Comparison of ENCODE assay signal across 31 cellular contexts in genomic region chrX:40849906-40850672, GRCh38.
DNase-seq lines count a peak whose midpoint lies in the region; ATAC-seq, FAIRE-seq and TF ChIP-seq lines count a peak whose summit lies in the region.
"Had no signal": no experiment of that assay in that cellular context is flagged by ENCODE, and none has a peak within 500 bp of the region (broad histone marks: within the 10 kb centered on the region; RNA-seq: fewer than 3 reads in every experiment).

No MANE protein-coding gene starts in this region.

- no peak overlapping the region for H3K4me3 ChIP-seq in AG10803 (ENCODE audit: low read length)
- H3K4me3 ChIP-seq in K562, result no peak overlapping the region
- H3K4me3 ChIP-seq: A549, gastrocnemius medialis, GM12878, left ventricle myocardium inferior, MG63, spleen, suprapubic skin had no signal

- BruUV-seq in K562 (replicated peaks; lab: Mats Ljungman, UMichigan), result no TSS peak

- no peaks in the 10 kb centered on the region for H3K9me3 ChIP-seq in K562 (replicated peaks; ENCODE audit: control insufficient read depth, insufficient read depth, low read depth, low read length)
- H3K9me3 ChIP-seq: A549, gastrocnemius medialis, left ventricle myocardium inferior, MG63, suprapubic skin had no signal

- DNase-seq in AG10803 (ENCODE audit: low read depth) (peak; percentile 59), HFFc6 (peak; percentile 16), NCI-H446 treated with DMSO at 0.1 percent for 48 hours (lab: John Stamatoyannopoulos, UW) (peak; percentile 81), K562 (ENCODE audit: extremely low read depth in 1 of 4, low spot score in 3 of 4) (no peak), kidney tubule cell (ENCODE audit: low spot score) (no peak), GM10266 (ENCODE audit: extremely low spot score) (no peak), T-helper 2 cell (no peak), dermis blood vessel endothelial cell (no peak)
- DNase-seq: activated CD4-positive, alpha-beta T cell treated with anti-CD3 and anti-CD28 coated beads for 1 hour; activated gamma-delta T cell; activated naive CD8-positive, alpha-beta T cell treated with anti-CD3 and anti-CD28 coated beads, Interleukin-2, amount 50 U/mL, for 24 hours; activated T-cell treated with anti-CD3 and anti-CD28 coated beads, Interleukin-2, amount 50 U/mL, for 1 hour; brain microvascular endothelial cell; DMS79; effector memory CD4-positive, alpha-beta T cell; gastrocnemius medialis; hippocampal formation; immature natural killer cell; left ventricle myocardium inferior; MG63; naive thymus-derived CD4-positive, alpha-beta T cell; NCI-H526 treated with DMSO at 0.1 percent for 48 hours; nucleus accumbens; spleen; stimulated activated CD4-positive, alpha-beta T cell treated with anti-CD3 and anti-CD28 coated beads, Interleukin-2, amount 100 ng/mL, for 48 hours had no signal

- H3K36me3 Mint-ChIP-seq in HFFc6 (ENCODE audit: low read depth), result no peaks in the 10 kb centered on the region; the same call in 1 of the 2 replicates
- H3K36me3 Mint-ChIP-seq: immature natural killer cell; mesothelial cell of epicardium; naive thymus-derived CD4-positive, alpha-beta T cell; stimulated activated memory B cell treated with anti-CD40 and anti-IgM and Interleukin-4, amounts not matched to agents 10 μg/mL and 1 μg/mL and 100 μg/mL, for 72 hours had no signal

- H3K9ac ChIP-seq in K562 (ENCODE audit: insufficient read depth in 1 of 2, low read depth in 2 of 2, low read length in 2 of 2), result no peak overlapping the region

- H3K27ac ChIP-seq in K562 (ENCODE audit: extremely low read depth, low read depth, low read length), result no peak overlapping the region
- H3K27ac ChIP-seq: A549, brain microvascular endothelial cell, gastrocnemius medialis, left ventricle myocardium inferior, spleen, suprapubic skin had no signal

- no peaks in the 10 kb centered on the region for H3K9me3 Mint-ChIP-seq in HFFc6
- H3K9me3 Mint-ChIP-seq: activated naive CD8-positive, alpha-beta T cell treated with anti-CD3 and anti-CD28 coated beads, Interleukin-2, amount 50 U/mL, for 24 hours; immature natural killer cell had no signal

- POLR2A ChIA-PET in K562 (lab: Yijun Ruan, JAX), result interaction anchor here (0.6 to 0.7 kb wide), 2 partner anchors 895 to 1678 kb away, joined by 3 to 4 read pairs; no protein-coding TSS in a partner anchor

- no peak overlapping the region for H3K4me2 ChIP-seq in K562 (ENCODE audit: insufficient read depth, low read length)
- H3K4me2 ChIP-seq: A549 had no signal

- peak overlapping the region; percentile 68 for H3K27ac Mint-ChIP-seq in HFFc6
- H3K27ac Mint-ChIP-seq: activated naive CD8-positive, alpha-beta T cell treated with anti-CD3 and anti-CD28 coated beads, Interleukin-2, amount 50 U/mL, for 24 hours; immature natural killer cell; mesothelial cell of epicardium; naive thymus-derived CD4-positive, alpha-beta T cell; stimulated activated memory B cell treated with anti-CD40 and anti-IgM and Interleukin-4, amounts not matched to agents 10 μg/mL and 1 μg/mL and 100 μg/mL, for 72 hours had no signal

- H3K9me1 ChIP-seq in K562 (ENCODE audit: control insufficient read depth, insufficient read depth, low read length), result no peaks in the 10 kb centered on the region

- in situ Hi-C loops in K562 (cut with MboI), result no loop called here

- ATAC-seq in K562, result no peak
- ATAC-seq: A549; activated naive CD8-positive, alpha-beta T cell treated with anti-CD3 and anti-CD28 coated beads, Interleukin-2, amount 50 U/mL, for 24 hours; gastrocnemius medialis; GM12878; HCT116; naive thymus-derived CD4-positive, alpha-beta T cell; stimulated activated memory B cell treated with anti-CD40 and anti-IgM and Interleukin-4, amounts not matched to agents 10 μg/mL and 1 μg/mL and 100 μg/mL, for 72 hours had no signal

- H2AFZ ChIP-seq in K562 (ENCODE audit: low read depth, low read length), result no peak overlapping the region

- H3K4me1 Mint-ChIP-seq in HFFc6 (ENCODE audit: low read depth), result peaks cover 28% of the 10 kb centered on the region
- H3K4me1 Mint-ChIP-seq: immature natural killer cell; stimulated activated memory B cell treated with anti-CD40 and anti-IgM and Interleukin-4, amounts not matched to agents 10 μg/mL and 1 μg/mL and 100 μg/mL, for 72 hours had no signal

- H3K4me3 Mint-ChIP-seq in HFFc6, result no peak overlapping the region
- H3K4me3 Mint-ChIP-seq: activated naive CD8-positive, alpha-beta T cell treated with anti-CD3 and anti-CD28 coated beads, Interleukin-2, amount 50 U/mL, for 24 hours; immature natural killer cell; mesothelial cell of epicardium; naive thymus-derived CD4-positive, alpha-beta T cell; stimulated activated memory B cell treated with anti-CD40 and anti-IgM and Interleukin-4, amounts not matched to agents 10 μg/mL and 1 μg/mL and 100 μg/mL, for 72 hours had no signal

- no peaks in the 10 kb centered on the region for H3K79me2 ChIP-seq in K562 (ENCODE audit: control insufficient read depth, insufficient read depth, low read length)

- intact Hi-C loops in K562 (cut with micrococcal nuclease), result no loop called here

- 17% methylated on average over 4 of the region's 4 CpGs for WGBS in K562 (ENCODE audit: insufficient coverage, low coverage, missing lambda C conversion rate)

- no peak for TF ChIP-seq EP300 in K562 (IDR thresholded peaks at IDR 0.05; ENCODE audit: low read length)

- no peaks in the 10 kb centered on the region for H3K27me3 Mint-ChIP-seq in HFFc6 (ENCODE audit: insufficient read depth)
- H3K27me3 Mint-ChIP-seq: activated naive CD8-positive, alpha-beta T cell treated with anti-CD3 and anti-CD28 coated beads, Interleukin-2, amount 50 U/mL, for 24 hours; stimulated activated memory B cell treated with anti-CD40 and anti-IgM and Interleukin-4, amounts not matched to agents 10 μg/mL and 1 μg/mL and 100 μg/mL, for 72 hours had no signal

- TF ChIP-seq POLR2A in K562 (conservative IDR thresholded peaks at IDR 0.05), result no peak

- CTCF ChIA-PET in K562 (lab: Yijun Ruan, JAX; ENCODE audit: low intra/inter-chr PET ratio), result no interaction called here

- H3K36me3 ChIP-seq in K562 (ENCODE audit: control insufficient read depth, insufficient read depth, low read length), result no peaks in the 10 kb centered on the region
- H3K36me3 ChIP-seq: brain microvascular endothelial cell, gastrocnemius medialis, left ventricle myocardium inferior, MG63, spleen, suprapubic skin had no signal

- TF ChIP-seq CTCF in AG10803 (conservative IDR thresholded peaks at IDR 0.05; ENCODE audit: low read length) (no peak), HFFc6 (IDR thresholded peaks at IDR 0.05) (no peak), K562 (IDR thresholded peaks at IDR 0.05 in 2 of 3, conservative IDR thresholded peaks at IDR 0.05 in 1 of 3; ENCODE audit: insufficient read depth in 2 of 3, low read depth in 1 of 3, low read length in 3 of 3) (no peak), GM10266 (IDR thresholded peaks at IDR 0.05; ENCODE audit: control insufficient read depth, insufficient read depth, low read depth, missing control alignments) (no peak)

- TF ChIP-seq RAD21 in K562 (CRISPR knock-in tag; conservative IDR thresholded peaks at IDR 0.05 in 1 of 2, IDR thresholded peaks at IDR 0.05 in 1 of 2), result no peak

- H4K20me1 ChIP-seq in K562 (replicated peaks; ENCODE audit: control insufficient read depth, insufficient read depth, low read length), result no peaks in the 10 kb centered on the region

- no peaks in the 10 kb centered on the region for H3K27me3 ChIP-seq in K562 (ENCODE audit: control insufficient read depth in 2 of 2, insufficient read depth in 2 of 2, low read length in 2 of 2)
- H3K27me3 ChIP-seq: brain microvascular endothelial cell, gastrocnemius medialis, MG63, suprapubic skin had no signal

- H3K4me1 ChIP-seq in K562 (replicated peaks in 1 of 2; ENCODE audit: control insufficient read depth in 2 of 2, insufficient read depth in 2 of 2, low read length in 2 of 2), result no peaks in the 10 kb centered on the region; a peak in 1 of 5 replicates
- H3K4me1 ChIP-seq: left ventricle myocardium inferior, spleen, suprapubic skin had no signal

- FAIRE-seq in K562 (lab: Jason Lieb, UNC), result no peak
- FAIRE-seq: GM12878 had no signal

TF ChIP-seq in K562, 482 proteins besides CTCF, POLR2A, EP300 and RAD21 (continues in another document):
- TF ChIP-seq ZNF395 (CRISPR knock-in tag; IDR thresholded peaks at IDR 0.05), result no peak

Comparison
In these comparisons a context has a peak if more than half of its experiments do, and no peak if none do; other contexts are left out.
1. DNase-seq: peak in AG10803 (single experiment), HFFc6 (single experiment) and NCI-H446 treated with DMSO at 0.1 percent for 48 hours (single experiment); none in K562 (0 of 4), kidney tubule cell (single experiment), GM10266 (single experiment), T-helper 2 cell (0 of 5) and dermis blood vessel endothelial cell (single experiment).